ENCODE assay signal across 21 cellular contexts in the genomic region with DNA sequence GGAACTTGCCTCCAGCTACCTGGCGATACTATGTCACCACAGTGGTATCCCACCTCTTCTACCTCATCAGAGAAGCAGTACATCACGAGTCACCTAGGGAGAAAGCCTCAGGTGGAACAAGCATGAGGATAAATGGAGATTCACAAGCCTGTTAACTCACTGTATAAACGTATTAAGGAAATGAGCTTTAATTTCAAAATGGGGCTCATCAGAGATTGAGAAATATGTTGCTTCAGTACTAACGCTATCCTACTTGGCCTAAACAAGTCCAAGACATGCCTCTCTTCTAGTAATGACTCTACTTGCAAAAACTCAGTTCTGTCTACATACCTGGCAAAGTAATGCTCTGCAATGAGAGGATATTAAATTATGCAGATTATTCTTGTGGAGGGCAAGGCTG.
"Had no signal": no experiment of that assay in that cellular context is flagged by ENCODE, and none has a peak within 500 bp of the region (broad histone marks: within the 10 kb centered on the region; RNA-seq: fewer than 3 reads in every experiment).

No MANE protein-coding gene starts in this region.

- H3K27ac Mint-ChIP-seq: dendritic cell treated with granulocyte-macrophage colony-stimulating factor and Interleukin-4, amounts not matched to agents 40 ng/mL and 50 ng/mL, for 4 days; effector memory CD8-positive, alpha-beta T cell; naive thymus-derived CD4-positive, alpha-beta T cell; nephron progenitor cell; stimulated activated memory B cell treated with anti-CD40 and anti-IgM and Interleukin-4, amounts not matched to agents 10 μg/mL and 1 μg/mL and 100 μg/mL, for 72 hours; stimulated activated naive CD8-positive, alpha-beta T cell treated with anti-CD3 and anti-CD28 coated beads, Interleukin-15, Interleukin-2, amounts not matched to agents 100 ng/mL and 50 ng/mL, for 24 hours had no signal

- H3K27me3 ChIP-seq: gastroesophageal sphincter, neutrophil, right lobe of liver, tibial nerve, upper lobe of right lung, vagina had no signal

- ATAC-seq: effector memory CD8-positive, alpha-beta T cell; gastroesophageal sphincter; left colon; naive thymus-derived CD4-positive, alpha-beta T cell; psoas muscle; right lobe of liver; stimulated activated memory B cell treated with anti-CD40 and anti-IgM and Interleukin-4, amounts not matched to agents 10 μg/mL and 1 μg/mL and 100 μg/mL, for 72 hours; upper lobe of right lung had no signal

- H3K4me3 Mint-ChIP-seq: dendritic cell treated with granulocyte-macrophage colony-stimulating factor and Interleukin-4, amounts not matched to agents 40 ng/mL and 50 ng/mL, for 4 days; effector memory CD8-positive, alpha-beta T cell; naive thymus-derived CD4-positive, alpha-beta T cell; nephron progenitor cell; stimulated activated memory B cell treated with anti-CD40 and anti-IgM and Interleukin-4, amounts not matched to agents 10 μg/mL and 1 μg/mL and 100 μg/mL, for 72 hours; stimulated activated naive CD8-positive, alpha-beta T cell treated with anti-CD3 and anti-CD28 coated beads, Interleukin-15, Interleukin-2, amounts not matched to agents 100 ng/mL and 50 ng/mL, for 24 hours had no signal

- H3K9me3 ChIP-seq: gastroesophageal sphincter, neutrophil, psoas muscle, right lobe of liver, tibial nerve, upper lobe of right lung, vagina had no signal

- H3K27ac ChIP-seq: gastroesophageal sphincter, neutrophil, psoas muscle, right lobe of liver, tibial nerve, upper lobe of right lung, vagina had no signal

- H3K27me3 Mint-ChIP-seq: dendritic cell treated with granulocyte-macrophage colony-stimulating factor and Interleukin-4, amounts not matched to agents 40 ng/mL and 50 ng/mL, for 4 days; effector memory CD8-positive, alpha-beta T cell; naive thymus-derived CD4-positive, alpha-beta T cell; stimulated activated memory B cell treated with anti-CD40 and anti-IgM and Interleukin-4, amounts not matched to agents 10 μg/mL and 1 μg/mL and 100 μg/mL, for 72 hours; stimulated activated naive CD8-positive, alpha-beta T cell treated with anti-CD3 and anti-CD28 coated beads, Interleukin-15, Interleukin-2, amounts not matched to agents 100 ng/mL and 50 ng/mL, for 24 hours had no signal

- H3K4me3 ChIP-seq: gastroesophageal sphincter, psoas muscle, right lobe of liver, tibial nerve, upper lobe of right lung, vagina had no signal

- H3K9me3 Mint-ChIP-seq: dendritic cell treated with granulocyte-macrophage colony-stimulating factor and Interleukin-4, amounts not matched to agents 40 ng/mL and 50 ng/mL, for 4 days; effector memory CD8-positive, alpha-beta T cell; nephron progenitor cell; stimulated activated memory B cell treated with anti-CD40 and anti-IgM and Interleukin-4, amounts not matched to agents 10 μg/mL and 1 μg/mL and 100 μg/mL, for 72 hours; stimulated activated naive CD8-positive, alpha-beta T cell treated with anti-CD3 and anti-CD28 coated beads, Interleukin-15, Interleukin-2, amounts not matched to agents 100 ng/mL and 50 ng/mL, for 24 hours had no signal

- DNase-seq: effector memory CD8-positive, alpha-beta T cell; erythroblast; glutamatergic neuron; kidney; left colon; naive thymus-derived CD4-positive, alpha-beta T cell; nephron progenitor cell; psoas muscle; retina; right lobe of liver; stimulated activated CD4-positive, alpha-beta T cell treated with anti-CD3 and anti-CD28 coated beads, Interleukin-15, amount 100 ng/mL, for 24 hours; stimulated activated CD4-positive, alpha-beta T cell treated with anti-CD3 and anti-CD28 coated beads, Interleukin-1b, Interleukin-23, amount 100 ng/mL, for 48 hours; stimulated activated CD4-positive, alpha-beta T cell treated with anti-CD3 and anti-CD28 coated beads, Interleukin-4, amount 100 ng/mL, for 24 hours; upper lobe of right lung had no signal
